In the genomic region with DNA sequence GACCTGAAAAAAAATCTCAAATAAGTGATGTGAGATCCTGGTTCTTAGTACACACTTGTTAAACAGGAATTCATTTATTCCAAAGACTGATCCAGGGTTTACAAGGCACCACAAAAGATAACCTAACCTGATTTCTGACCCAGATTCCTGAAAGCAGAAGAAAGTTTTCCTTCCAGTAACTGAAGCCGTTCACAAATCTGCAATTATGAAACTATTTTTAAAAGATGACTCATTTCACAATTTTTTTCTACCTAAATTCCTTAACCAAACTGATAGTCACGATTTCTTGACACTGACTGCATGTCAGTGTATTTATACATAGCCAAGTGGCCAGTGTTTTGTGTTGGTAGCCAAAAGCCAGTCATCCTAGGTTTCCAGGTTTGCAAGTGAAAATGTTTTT, we compare ENCODE assay signal across 10 cellular contexts. TPM values are rescaled to one million over a fixed set of nuclear protein-coding genes. Genes with fewer than 3 reads are reported as not detected.
A peak's percentile ranks its signal among the peaks of the same experiment; 100 is the strongest.
DNase-seq lines count a peak whose midpoint lies in the region; ATAC-seq and TF ChIP-seq lines count a peak whose summit lies in the region.
"Had no signal": no experiment of that assay in that cellular context is flagged by ENCODE, and none has a peak within 500 bp of the region (broad histone marks: within the 10 kb centered on the region; RNA-seq: fewer than 3 reads in every experiment).

No MANE protein-coding gene starts in this region.

- no peaks in the 10 kb centered on the region for H3K36me3 ChIP-seq in smooth muscle cell (ENCODE audit: low read depth)
- H3K36me3 ChIP-seq: ovary had no signal

- peak overlapping the region; percentile 63 for H3K27ac ChIP-seq in smooth muscle cell (ENCODE audit: low read depth)

- H2AFZ ChIP-seq in smooth muscle cell (ENCODE audit: low read depth), result no peak overlapping the region

- peak overlapping the region; percentile 31 for H3K4me3 Mint-ChIP-seq in activated T-cell treated with anti-CD3 and anti-CD28 coated beads, Interleukin-2, amount 50 U/mL, for 24 hours
- H3K4me3 Mint-ChIP-seq in chondrocyte (ENCODE audit: unreplicated experiment), result no peak overlapping the region

- H3F3A ChIP-seq in smooth muscle cell (ENCODE audit: low read depth), result no peaks in the 10 kb centered on the region

- H3K36me3 Mint-ChIP-seq in activated T-cell treated with anti-CD3 and anti-CD28 coated beads, Interleukin-2, amount 50 U/mL, for 24 hours (ENCODE audit: low read depth), result peaks cover 2% of the 10 kb centered on the region
- H3K36me3 Mint-ChIP-seq in chondrocyte (ENCODE audit: low read depth), result no peaks in the 10 kb centered on the region

- no peaks in the 10 kb centered on the region for H3K27me3 Mint-ChIP-seq in activated T-cell treated with anti-CD3 and anti-CD28 coated beads, Interleukin-2, amount 50 U/mL, for 24 hours
- no peaks in the 10 kb centered on the region for H3K27me3 Mint-ChIP-seq in chondrocyte (ENCODE audit: low read depth)

- H3K79me2 ChIP-seq in smooth muscle cell (ENCODE audit: low read depth), result no peaks in the 10 kb centered on the region

- 15% methylated on average over 2 of the region's 2 CpGs for WGBS in smooth muscle cell (ENCODE audit: low lambda C conversion rate)

- no peaks in the 10 kb centered on the region for H3K9me3 ChIP-seq in smooth muscle cell (replicated peaks; ENCODE audit: low read depth)
- H3K9me3 ChIP-seq: ovary had no signal

- peak overlapping the region; percentile 65 for H3K4me2 ChIP-seq in smooth muscle cell

- peak overlapping the region; percentile 71 for H3K27ac Mint-ChIP-seq in activated T-cell treated with anti-CD3 and anti-CD28 coated beads, Interleukin-2, amount 50 U/mL, for 24 hours
- H3K27ac Mint-ChIP-seq in chondrocyte (ENCODE audit: unreplicated experiment), result peak overlapping the region; percentile 59

- H4K20me1 ChIP-seq in smooth muscle cell (ENCODE audit: low read depth), result no peaks in the 10 kb centered on the region

- ATAC-seq in HG03175 (IDR thresholded peaks at IDR 0.05; ENCODE audit: unreplicated experiment) (peak; percentile 48), GM18520 (IDR thresholded peaks at IDR 0.05; ENCODE audit: unreplicated experiment) (no peak), HG03439 (IDR thresholded peaks at IDR 0.05; ENCODE audit: unreplicated experiment) (no peak)

- peaks cover 6% of the 10 kb centered on the region for H3K9me3 Mint-ChIP-seq in activated T-cell treated with anti-CD3 and anti-CD28 coated beads, Interleukin-2, amount 50 U/mL, for 24 hours
- no peaks in the 10 kb centered on the region for H3K9me3 Mint-ChIP-seq in chondrocyte (ENCODE audit: low read depth)
- H3K9me3 Mint-ChIP-seq: CD8-positive, alpha-beta memory T cell had no signal

- peaks cover 3% of the 10 kb centered on the region for H3K4me1 ChIP-seq in smooth muscle cell (ENCODE audit: low read depth)

- TF ChIP-seq CTCF in chondrocyte (IDR thresholded peaks at IDR 0.05) (no peak), smooth muscle cell (IDR thresholded peaks at IDR 0.05; ENCODE audit: borderline replicate concordance, insufficient read depth, poor library complexity, severe bottlenecking) (no peak)

- no peak overlapping the region for H3K9ac ChIP-seq in smooth muscle cell (ENCODE audit: low read depth)

- no peaks in the 10 kb centered on the region for H3K27me3 ChIP-seq in smooth muscle cell (ENCODE audit: low read depth)
- H3K27me3 ChIP-seq: ovary had no signal

- peaks cover 53% of the 10 kb centered on the region for H3K4me1 Mint-ChIP-seq in activated T-cell treated with anti-CD3 and anti-CD28 coated beads, Interleukin-2, amount 50 U/mL, for 24 hours (ENCODE audit: low read depth)
- H3K4me1 Mint-ChIP-seq in chondrocyte (ENCODE audit: low read depth), result peaks cover 15% of the 10 kb centered on the region

- DNase-seq in activated T-cell treated with anti-CD3 and anti-CD28 coated beads, Interleukin-2, amount 50 U/mL, for 24 hours, result no peak
- no peak for DNase-seq in activated T-cell treated with anti-CD3 and anti-CD28 coated beads, Interleukin-2, amount 50 U/mL, for 48 hours
- no peak for DNase-seq in chondrocyte (ENCODE audit: low spot score)
- DNase-seq in smooth muscle cell (lab: John Stamatoyannopoulos, UW; ENCODE audit: unreplicated experiment), result no peak
- DNase-seq in GDM1 (lab: John Stamatoyannopoulos, UW), result no peak
- DNase-seq: CD8-positive, alpha-beta memory T cell; ovary had no signal

- H3K4me3 ChIP-seq in smooth muscle cell, result no peak overlapping the region
- H3K4me3 ChIP-seq: ovary had no signal

RNA-seq across cellular contexts. Expression of gene SLC9A9, which starts 17.1 kb away (rescaled TPM):
- total RNA-seq in chondrocyte (2.5 to 5.5 TPM (median 2.6 TPM) in 3 replicates), smooth muscle cell (6.2 and 8.9 TPM in 2 replicates)
- polyA plus RNA-seq in smooth muscle cell, result 4.0 and 5.2 TPM in 2 replicates
